8 cellular contexts compared by ENCODE assay signal in the genomic region with DNA sequence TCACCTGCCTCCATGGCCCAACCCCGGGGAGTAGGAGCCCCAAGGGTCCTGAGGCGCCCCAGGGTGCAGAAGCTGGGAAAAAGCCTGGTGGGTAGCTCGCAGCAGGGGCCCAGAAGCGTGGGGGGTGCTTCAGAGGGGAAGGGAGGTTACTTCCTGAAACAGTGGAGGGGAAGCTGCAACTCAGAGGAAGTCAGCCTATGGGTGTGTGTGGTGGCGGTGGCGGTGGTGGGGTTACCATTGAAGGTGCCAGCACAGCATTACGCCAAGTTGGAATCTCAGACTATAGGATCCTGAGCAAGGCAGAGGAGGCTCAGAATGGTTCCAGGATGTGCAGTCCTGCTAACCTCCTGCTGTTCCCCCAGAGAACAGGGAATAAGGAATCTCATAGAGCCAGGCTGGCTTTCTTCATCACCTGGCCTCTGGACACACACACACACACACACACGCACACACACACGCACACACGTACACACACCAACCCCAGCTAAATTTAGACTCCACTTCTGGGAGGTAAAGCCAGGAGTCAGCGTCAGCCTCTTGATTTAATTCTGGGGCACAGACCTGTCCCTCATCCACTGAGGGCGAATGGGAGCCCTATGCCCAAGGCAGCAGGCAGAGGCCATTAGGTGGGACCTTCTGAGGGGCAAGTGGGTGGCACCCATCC. TPM values are rescaled to one million over a fixed set of nuclear protein-coding genes. Genes with fewer than 3 reads are reported as not detected.
DNase-seq lines count a peak whose midpoint lies in the region; ATAC-seq and TF ChIP-seq lines count a peak whose summit lies in the region.

No MANE protein-coding gene starts in this region.

- DNase-seq in DMS 273 (lab: John Stamatoyannopoulos, UW; ENCODE audit: unreplicated experiment) (peak; percentile 66), DMS 273 treated with DMSO at 0.1 percent for 48 hours (lab: John Stamatoyannopoulos, UW) (no peak), NOMO-1 treated with DMSO at 0.1 percent for 48 hours (lab: John Stamatoyannopoulos, UW; ENCODE audit: unreplicated experiment) (peak; percentile 87), activated T-cell treated with anti-CD3 and anti-CD28 coated beads for 48 hours (ENCODE audit: low read depth) (peak; percentile 69), esophagus squamous epithelium (lab: John Stamatoyannopoulos, UW) (no peak), neural crest cell (ENCODE audit: low read depth, low spot score) (no peak)

- intact Hi-C loops in esophagus squamous epithelium (cut with DNase I), result no loop called here

- TF ChIP-seq POLR2A in esophagus squamous epithelium (IDR thresholded peaks at IDR 0.05), result peak in 1 of 4 donors; percentile 39

- TF ChIP-seq CTCF in esophagus squamous epithelium (IDR thresholded peaks at IDR 0.05) (no peak), neural crest cell (conservative IDR thresholded peaks at IDR 0.05) (no peak)

- no peaks in the 10 kb centered on the region for H3K9me3 ChIP-seq in esophagus squamous epithelium

- H3K27ac ChIP-seq in esophagus squamous epithelium, result peak overlapping the region; percentile 91 to 100 (median 96)
- H3K27ac ChIP-seq in temporal lobe (ENCODE audit: low read depth, low read length), result peak overlapping the region; percentile 96

- H3K36me3 Mint-ChIP-seq in neural crest cell (ENCODE audit: low read depth), result peaks cover 3% of the 10 kb centered on the region

- peaks cover 17% of the 10 kb centered on the region for H3K4me1 Mint-ChIP-seq in neural crest cell

- no peaks in the 10 kb centered on the region for H3K27me3 Mint-ChIP-seq in neural crest cell (ENCODE audit: low read depth)

- H3K27me3 ChIP-seq in esophagus squamous epithelium, result no peaks in the 10 kb centered on the region

- no peak for ATAC-seq in GM18870 (IDR thresholded peaks at IDR 0.05; ENCODE audit: unreplicated experiment)

- H3K36me3 ChIP-seq in esophagus squamous epithelium, result peaks cover 0 to 69% (median 40%) of the 10 kb centered on the region in 3 donors

- WGBS in esophagus squamous epithelium, 2 donors, result 17 to 22% methylated on average over 8 to 9 of the region's 12 CpGs

- no peaks in the 10 kb centered on the region for H3K9me3 Mint-ChIP-seq in neural crest cell

- peak overlapping the region; percentile 77 to 100 (median 90) for H3K4me3 ChIP-seq in esophagus squamous epithelium

- H3K4me3 Mint-ChIP-seq in neural crest cell, result peak overlapping the region; percentile 90

- H3K4me1 ChIP-seq in esophagus squamous epithelium, result peaks cover 14 to 39% (median 21%) of the 10 kb centered on the region in 3 donors

- peak overlapping the region; percentile 35 for H3K27ac Mint-ChIP-seq in neural crest cell (ENCODE audit: unreplicated experiment)

RNA-seq across cellular contexts. Expression of a gene that starts 1.3 kb away (rescaled TPM):
- total RNA-seq in esophagus squamous epithelium (10 to 100 TPM in 3 of 4 donors, 1 to 10 TPM in 1; 5.9 to 31.7 (median 14.1) TPM), neural crest cell (71.6 and 75.2 TPM in 2 replicates), temporal lobe (15.2 TPM)

RNA-seq across cellular contexts. Expression of a gene that starts 13.1 kb away (rescaled TPM):
- total RNA-seq in esophagus squamous epithelium (10 to 100 TPM in 1 of 4 donors, 1 to 10 TPM in 3; 7.5 to 13.2 (median 8.0) TPM), neural crest cell (34.1 and 34.7 TPM in 2 replicates), temporal lobe (2.7 TPM)

RNA-seq across cellular contexts. Expression of a gene that starts 18.1 kb away (rescaled TPM):
- total RNA-seq in esophagus squamous epithelium, result 10 to 100 TPM; 42.5 to 74.2 (median 58.8) TPM
- 107 and 113 TPM in 2 replicates for total RNA-seq in neural crest cell
- 21.6 TPM for total RNA-seq in temporal lobe

RNA-seq across cellular contexts. Expression of a gene that starts 22.4 kb away (rescaled TPM):
- total RNA-seq in esophagus squamous epithelium (10 to 100 TPM in 1 of 4 donors, 1 to 10 TPM in 3; 3.7 to 14.4 (median 8.1) TPM), neural crest cell (18.2 and 20.0 TPM in 2 replicates), temporal lobe (6.4 TPM)

RNA-seq across cellular contexts. Expression of a gene that starts 22.5 kb away (rescaled TPM):
- total RNA-seq in esophagus squamous epithelium (10 to 100 TPM in 3 of 4 donors, 1 to 10 TPM in 1; 9.7 to 16.6 (median 12.0) TPM), neural crest cell (49.7 and 52.5 TPM in 2 replicates), temporal lobe (26.6 TPM)

Comparison
In these comparisons a context has a peak if more than half of its experiments do, and no peak if none do; other contexts are left out.
1. DNase-seq: peak in DMS 273 (single experiment), NOMO-1 treated with DMSO at 0.1 percent for 48 hours (single experiment) and activated T-cell treated with anti-CD3 and anti-CD28 coated beads for 48 hours (single experiment); none in DMS 273 treated with DMSO at 0.1 percent for 48 hours (single experiment), esophagus squamous epithelium (single experiment) and neural crest cell (single experiment).